Comparison of ENCODE assay signal across 13 cellular contexts in the genomic region with DNA sequence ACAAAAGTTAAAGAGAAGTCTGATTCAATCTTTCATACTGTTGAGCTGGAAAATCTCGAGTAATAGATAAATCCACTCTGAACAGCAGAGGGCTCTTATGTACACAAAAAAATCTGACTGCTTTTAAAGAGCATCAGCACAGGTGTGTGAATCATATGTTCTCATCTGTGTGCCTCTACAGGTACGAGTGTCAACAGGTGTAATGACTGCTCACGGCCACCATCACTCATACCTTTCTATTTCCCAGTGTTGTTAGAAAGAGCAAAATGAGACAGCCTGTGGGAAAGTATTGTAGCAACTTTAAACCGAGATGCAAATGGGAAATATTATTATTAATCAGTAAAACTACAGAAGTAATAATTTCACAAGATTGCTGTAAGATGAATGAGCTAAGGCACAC. TPM values are rescaled to one million over a fixed set of nuclear protein-coding genes. Genes with fewer than 3 reads are reported as not detected.
DNase-seq lines count a peak whose midpoint lies in the region; ATAC-seq and TF ChIP-seq lines count a peak whose summit lies in the region.
"Had no signal": no experiment of that assay in that cellular context is flagged by ENCODE, and none has a peak within 500 bp of the region (broad histone marks: within the 10 kb centered on the region; RNA-seq: fewer than 3 reads in every experiment).

No MANE protein-coding gene starts in this region.

- H3K9me2 ChIP-seq in SK-N-SH, result no peaks in the 10 kb centered on the region

- H3K9ac ChIP-seq in SK-N-SH, result no peak overlapping the region
- no peak overlapping the region for H3K9ac ChIP-seq in endodermal cell (ENCODE audit: extremely low read depth, low read length, poor library complexity, severe bottlenecking)
- H3K9ac ChIP-seq: BLaER1, GM23248, parathyroid adenoma had no signal

- no peaks in the 10 kb centered on the region for H3K27me3 ChIP-seq in SK-N-SH (ENCODE audit: insufficient read depth)
- H3K27me3 ChIP-seq in endodermal cell (ENCODE audit: control insufficient read depth, insufficient read depth, low read length, poor library complexity, severe bottlenecking), result peaks cover 29% of the 10 kb centered on the region
- no peaks in the 10 kb centered on the region for H3K27me3 ChIP-seq in upper lobe of left lung
- H3K27me3 ChIP-seq: BLaER1 had no signal

- H3K4me3 ChIP-seq in SK-N-SH (ENCODE audit: low read depth in 2 of 2, low read length in 1 of 2) (no peak overlapping the region), endodermal cell (ENCODE audit: low read length) (no peak overlapping the region), upper lobe of left lung (no peak overlapping the region)
- H3K4me3 ChIP-seq: BLaER1, GM23248 had no signal

- POLR2A ChIA-PET in SK-N-SH (lab: Yijun Ruan, JAX), result no interaction called here

- H3K36me3 Mint-ChIP-seq in endodermal cell (ENCODE audit: low read depth), result no peaks in the 10 kb centered on the region

- H3K4me3 Mint-ChIP-seq in endodermal cell, result no peak overlapping the region

- TF ChIP-seq CTCF in SK-N-SH (IDR thresholded peaks at IDR 0.05) (no peak), endodermal cell (conservative IDR thresholded peaks at IDR 0.05) (peak; percentile 44), upper lobe of left lung (IDR thresholded peaks at IDR 0.05) (peak in 2 of 6 experiments; percentile 18 to 41)

- H3K9me3 ChIP-seq in SK-N-SH, result no peaks in the 10 kb centered on the region
- no peaks in the 10 kb centered on the region for H3K9me3 ChIP-seq in endodermal cell (ENCODE audit: control insufficient read depth, low read length)
- H3K9me3 ChIP-seq in upper lobe of left lung, result no peaks in the 10 kb centered on the region
- H3K9me3 ChIP-seq: BLaER1 had no signal

- WGBS in SK-N-SH (ENCODE audit: low lambda C conversion rate), result 46% methylated on average over 4 of the region's 4 CpGs
- WGBS in endodermal cell (ENCODE audit: insufficient coverage in 1 of 2, insufficient read length in 1 of 2), 2 experiments, result 87 to 90% methylated on average over 2 to 3 of the region's 4 CpGs
- WGBS in upper lobe of left lung, 2 donors, result 69 to 72% methylated on average over 4 of the region's 4 CpGs

- TF ChIP-seq POLR2A in upper lobe of left lung (IDR thresholded peaks at IDR 0.05), result no peak

- TF ChIP-seq EP300 in SK-N-SH (IDR thresholded peaks at IDR 0.05; ENCODE audit: borderline replicate concordance in 1 of 2, low read depth in 1 of 2, low read length in 1 of 2) (no peak), upper lobe of left lung (IDR thresholded peaks at IDR 0.05) (no peak)

- H3K36me3 ChIP-seq in SK-N-SH (replicated peaks in 1 of 2; ENCODE audit: control insufficient read depth in 1 of 2, insufficient read depth in 2 of 2, low read length in 1 of 2) (no peaks in the 10 kb centered on the region), endodermal cell (ENCODE audit: control insufficient read depth, insufficient read depth, low read length) (no peaks in the 10 kb centered on the region), upper lobe of left lung (no peaks in the 10 kb centered on the region)
- H3K36me3 ChIP-seq: BLaER1 had no signal

- ATAC-seq in SK-N-SH treated with all-trans-retinoic acid at 6 μM for 48 hours (no peak), upper lobe of left lung (ENCODE audit: low FRiP score in 2 of 2) (peak; percentile 31 to 57)

- H2AFZ ChIP-seq in SK-N-SH (ENCODE audit: low read depth), result no peak overlapping the region
- H2AFZ ChIP-seq: GM23248, parathyroid adenoma had no signal

- CTCF ChIA-PET in SK-N-SH (lab: Yijun Ruan, JAX), result interaction anchor here (0.9 to 1.7 kb wide), 5 partner anchors 9 to 820 kb away, joined by 3 to 8 read pairs (median 4); no protein-coding TSS in a partner anchor

- H3F3A ChIP-seq in SK-N-SH (replicated peaks; ENCODE audit: insufficient read depth), result no peaks in the 10 kb centered on the region

- no peaks in the 10 kb centered on the region for H4K20me1 ChIP-seq in SK-N-SH (ENCODE audit: insufficient read depth)
- H4K20me1 ChIP-seq: BLaER1 had no signal

- no peaks in the 10 kb centered on the region for H3K79me2 ChIP-seq in SK-N-SH (ENCODE audit: insufficient read depth)
- H3K79me2 ChIP-seq: parathyroid adenoma had no signal

- H3K4me2 ChIP-seq in SK-N-SH, result no peak overlapping the region
- H3K4me2 ChIP-seq: BLaER1 had no signal

- H3K4me1 ChIP-seq in SK-N-SH (ENCODE audit: control insufficient read depth in 1 of 2, insufficient read depth in 2 of 2, low read depth in 1 of 2, low read length in 1 of 2), result no peaks in the 10 kb centered on the region; a peak in 1 of 4 replicates
- H3K4me1 ChIP-seq in endodermal cell (ENCODE audit: control insufficient read depth, insufficient read depth, low read length), result no peaks in the 10 kb centered on the region
- peaks cover 0 to 3% (median under 1%) of the 10 kb centered on the region in 4 donors for H3K4me1 ChIP-seq in upper lobe of left lung
- H3K4me1 ChIP-seq: BLaER1, parathyroid adenoma had no signal

- H3K4me1 Mint-ChIP-seq in endodermal cell, result no peaks in the 10 kb centered on the region

- peaks cover 2% of the 10 kb centered on the region for H3K9me3 Mint-ChIP-seq in endodermal cell

- no peak for DNase-seq in SK-N-SH
- peak; percentile 90 for DNase-seq in NCI-H510A treated with DMSO at 0.1 percent for 48 hours (lab: John Stamatoyannopoulos, UW)
- no peak for DNase-seq in endodermal cell
- no peak for DNase-seq in upper lobe of left lung
- DNase-seq in SKM-1 (lab: John Stamatoyannopoulos, UW; ENCODE audit: unreplicated experiment), result no peak
- no peak for DNase-seq in activated naive CD4-positive, alpha-beta T cell treated with Interleukin-2 at 50 U/mL for 16 hours
- DNase-seq in AG08395 (ENCODE audit: low spot score), result no peak
- DNase-seq: activated CD8-positive, alpha-beta memory T cell treated with anti-CD3 and anti-CD28 coated beads, Interleukin-2, amount 50 U/mL, for 4 hours; central memory CD4-positive, alpha-beta T cell had no signal

- H3K27me3 Mint-ChIP-seq in endodermal cell (ENCODE audit: insufficient read depth), result peaks cover 37% of the 10 kb centered on the region

- H3K27ac ChIP-seq in SK-N-SH (ENCODE audit: low read depth in 2 of 2, low read length in 1 of 2), result no peak overlapping the region
- no peak overlapping the region for H3K27ac ChIP-seq in endodermal cell (ENCODE audit: low read depth, low read length)
- H3K27ac ChIP-seq in upper lobe of left lung, result no peak overlapping the region
- H3K27ac ChIP-seq: BLaER1, GM23248, parathyroid adenoma had no signal

- TF ChIP-seq RAD21 in SK-N-SH (IDR thresholded peaks at IDR 0.05; ENCODE audit: low read length), result peak; percentile 48

- no peak overlapping the region for H3K27ac Mint-ChIP-seq in endodermal cell

TF ChIP-seq in SK-N-SH, 30 proteins besides CTCF, POLR2A, EP300 and RAD21 (continues in another document):
- TF ChIP-seq, protein P1, sequence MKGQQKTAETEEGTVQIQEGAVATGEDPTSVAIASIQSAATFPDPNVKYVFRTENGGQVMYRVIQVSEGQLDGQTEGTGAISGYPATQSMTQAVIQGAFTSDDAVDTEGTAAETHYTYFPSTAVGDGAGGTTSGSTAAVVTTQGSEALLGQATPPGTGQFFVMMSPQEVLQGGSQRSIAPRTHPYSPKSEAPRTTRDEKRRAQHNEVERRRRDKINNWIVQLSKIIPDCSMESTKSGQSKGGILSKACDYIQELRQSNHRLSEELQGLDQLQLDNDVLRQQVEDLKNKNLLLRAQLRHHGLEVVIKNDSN (IDR thresholded peaks at IDR 0.05; ENCODE audit: borderline replicate concordance, low read depth), result no peak
- TF ChIP-seq YY1 (IDR thresholded peaks at IDR 0.05; ENCODE audit: low read depth) (no peak), JUND (IDR thresholded peaks at IDR 0.05) (no peak), EZH2phosphoT487 (IDR thresholded peaks at IDR 0.05; ENCODE audit: borderline replicate concordance, low read depth) (no peak), SIN3A (IDR thresholded peaks at IDR 0.05; ENCODE audit: borderline replicate concordance, low read depth, low read length) (no peak), MXI1 (IDR thresholded peaks at IDR 0.05; ENCODE audit: low read depth, low read length) (no peak), FOSL2 (IDR thresholded peaks at IDR 0.05; ENCODE audit: borderline replicate concordance, low read depth) (no peak)

TF ChIP-seq in SK-N-SH treated with all-trans-retinoic acid at 6 μM for 48 hours, 23 proteins besides CTCF, POLR2A, EP300 and RAD21 (continues in another document):
- no peak for TF ChIP-seq OSR1 (CRISPR knock-in tag; IDR thresholded peaks at IDR 0.05)
- no peak for TF ChIP-seq ZFP30 (CRISPR knock-in tag; IDR thresholded peaks at IDR 0.05)
- no peak for TF ChIP-seq SNAI2 (CRISPR knock-in tag; IDR thresholded peaks at IDR 0.05)
- no peak for TF ChIP-seq CSDC2 (CRISPR knock-in tag; IDR thresholded peaks at IDR 0.05)
- TF ChIP-seq ZC3H10 (CRISPR knock-in tag; IDR thresholded peaks at IDR 0.05), result no peak
- TF ChIP-seq RARB (CRISPR knock-in tag; IDR thresholded peaks at IDR 0.05), result no peak
- TF ChIP-seq ZFP3 (CRISPR knock-in tag; IDR thresholded peaks at IDR 0.05), result no peak
- no peak for TF ChIP-seq GLIS3 (CRISPR knock-in tag; IDR thresholded peaks at IDR 0.05)
- no peak for TF ChIP-seq PPARA (CRISPR knock-in tag; IDR thresholded peaks at IDR 0.05; ENCODE audit: borderline replicate concordance)
- TF ChIP-seq TOX (CRISPR knock-in tag; IDR thresholded peaks at IDR 0.05; ENCODE audit: borderline replicate concordance), result no peak

RNA-seq across cellular contexts. Expression of a gene that starts 49.0 kb away (rescaled TPM):
- 5.7 and 8.5 TPM in 2 replicates for polyA plus RNA-seq in SK-N-SH (2012; rRNA removed)
- 6.3 and 6.8 TPM in 2 replicates for polyA plus RNA-seq in SK-N-SH (2012; cell fraction: cytosol; rRNA removed)
- 26.9 and 33.1 TPM in 2 replicates for polyA plus RNA-seq in SK-N-SH (2012; cell fraction: nucleus; rRNA removed)
- total RNA-seq in endodermal cell (10 to 100 TPM; 61.3 to 67.8 TPM), upper lobe of left lung (10 to 100 TPM; 21.3 to 36.7 (median 29.4) TPM)
- 50.3 TPM for polyA plus RNA-seq in endodermal cell (2013, experiment 1 of 2)
- polyA plus RNA-seq in endodermal cell (2013, experiment 2 of 2), result 43.0 TPM
